In genomic region chr5:1939256-1939655, GRCh38 we compare ENCODE assay signal across 5 cellular contexts. TPM values are rescaled to one million over a fixed set of nuclear protein-coding genes. Genes with fewer than 3 reads are reported as not detected.
"Had no signal": no experiment of that assay in that cellular context is flagged by ENCODE, and none has a peak within 500 bp of the region (broad histone marks: within the 10 kb centered on the region; RNA-seq: fewer than 3 reads in every experiment).

No MANE protein-coding gene starts in this region.

- DNase-seq: H9, HCEC 1CT, IMR-90 had no signal

- H3K9me3 Mint-ChIP-seq: H9 had no signal

- H3K4me3 Mint-ChIP-seq: GM23338, H9 had no signal

- H3K4me3 ChIP-seq: GM23338 had no signal

- ATAC-seq: GM23338 had no signal

- H3K27ac Mint-ChIP-seq: GM23338, H9 had no signal

RNA-seq across cellular contexts. Expression of gene IRX4, which starts 56.5 kb away (rescaled TPM):
- total RNA-seq: HT-29, IMR-90 had no signal
- polyA plus RNA-seq: IMR-90 had no signal
